20 cellular contexts compared by ENCODE assay signal in the genomic region with DNA sequence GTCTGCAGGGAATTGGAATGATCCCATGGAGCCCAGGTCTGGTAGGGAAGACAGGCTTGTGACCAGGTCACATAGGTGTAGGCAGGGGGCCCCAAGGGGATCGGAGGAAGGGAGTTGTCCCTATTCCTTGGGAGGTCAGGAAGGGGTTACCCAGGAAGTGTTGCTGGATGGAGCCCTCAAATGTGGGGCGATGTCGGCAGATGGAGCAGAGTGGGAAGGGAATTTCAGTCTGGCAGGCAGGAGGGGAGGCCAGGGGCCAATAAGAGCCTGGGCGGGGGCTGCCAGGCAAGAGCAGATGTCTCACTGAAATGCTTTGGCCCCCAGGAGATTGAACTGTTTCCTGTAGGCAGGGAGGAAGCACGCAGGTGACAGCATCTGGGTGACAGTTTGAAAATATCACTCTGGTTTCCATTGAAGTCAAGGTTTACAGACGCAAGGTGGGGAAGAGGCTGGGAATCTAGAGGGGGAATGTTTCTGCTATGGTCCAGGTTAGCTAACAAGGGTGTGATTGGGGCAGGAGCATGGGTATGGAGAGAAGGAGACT.
DNase-seq lines count a peak whose midpoint lies in the region; ATAC-seq lines count a peak whose summit lies in the region.
"Had no signal": no experiment of that assay in that cellular context is flagged by ENCODE, and none has a peak within 500 bp of the region (broad histone marks: within the 10 kb centered on the region; RNA-seq: fewer than 3 reads in every experiment).

No MANE protein-coding gene starts in this region.

- no peaks in the 10 kb centered on the region for H3K9me3 Mint-ChIP-seq in activated CD8-positive, alpha-beta memory T cell treated with anti-CD3 and anti-CD28 coated beads, Interleukin-2, amount 10 ng/mL, durations not matched to agents 7 days and 5 days (ENCODE audit: low read depth)
- H3K9me3 Mint-ChIP-seq: HFFc6 had no signal

- H3K27me3 Mint-ChIP-seq in activated CD8-positive, alpha-beta memory T cell treated with anti-CD3 and anti-CD28 coated beads, Interleukin-2, amount 10 ng/mL, durations not matched to agents 7 days and 5 days: peaks cover 64% of the 10 kb centered on the region

- H3K27ac Mint-ChIP-seq in activated CD8-positive, alpha-beta memory T cell treated with anti-CD3 and anti-CD28 coated beads, Interleukin-2, amount 10 ng/mL, durations not matched to agents 7 days and 5 days: no peak overlapping the region
- H3K27ac Mint-ChIP-seq: HFFc6 had no signal

- H3K4me1 Mint-ChIP-seq in activated CD8-positive, alpha-beta memory T cell treated with anti-CD3 and anti-CD28 coated beads, Interleukin-2, amount 10 ng/mL, durations not matched to agents 7 days and 5 days: peaks cover 18% of the 10 kb centered on the region

- no peak for ATAC-seq in activated CD8-positive, alpha-beta memory T cell treated with anti-CD3 and anti-CD28 coated beads, Interleukin-2, amount 10 ng/mL, durations not matched to agents 7 days and 5 days
- ATAC-seq: HepG2 had no signal

- peaks cover 1% of the 10 kb centered on the region for H3K36me3 Mint-ChIP-seq in activated CD8-positive, alpha-beta memory T cell treated with anti-CD3 and anti-CD28 coated beads, Interleukin-2, amount 10 ng/mL, durations not matched to agents 7 days and 5 days

- no peak overlapping the region for H3K4me3 Mint-ChIP-seq in activated CD8-positive, alpha-beta memory T cell treated with anti-CD3 and anti-CD28 coated beads, Interleukin-2, amount 10 ng/mL, durations not matched to agents 7 days and 5 days
- H3K4me3 Mint-ChIP-seq: HFFc6 had no signal

- peak; percentile 38 for DNase-seq in activated CD8-positive, alpha-beta memory T cell treated with anti-CD3 and anti-CD28 coated beads, Interleukin-2, amount 50 U/mL, for 48 hours
- no peak for DNase-seq in activated CD8-positive, alpha-beta memory T cell treated with anti-CD3 and anti-CD28 coated beads, Interleukin-2, amount 10 ng/mL, durations not matched to agents 7 days and 5 days
- DNase-seq in NCI-H2171 treated with DMSO at 0.1 percent for 48 hours (lab: John Stamatoyannopoulos, UW) (peak; percentile 89), islet precursor cell (peak; percentile 35), GOT3 (lab: John Stamatoyannopoulos, UW) (no peak), NOMO-1 treated with DMSO at 0.1 percent for 48 hours (lab: John Stamatoyannopoulos, UW; ENCODE audit: unreplicated experiment) (no peak), NCI-H748 (lab: John Stamatoyannopoulos, UW; ENCODE audit: unreplicated experiment) (no peak), middle frontal gyrus (ENCODE audit: extremely low spot score, low spot score) (no peak)
- DNase-seq: DND-41, H7, HFFc6, KG1, NCI-H1417, NCI-H2029, NCI-H446 treated with DMSO at 0.1 percent for 48 hours, NCI-H774, OCI-M1, SHP77, SK-N-SH had no signal

- CTCF ChIA-PET in activated CD8-positive, alpha-beta memory T cell treated with anti-CD3 and anti-CD28 coated beads, Interleukin-2, amount 10 ng/mL, durations not matched to agents 7 days and 5 days (lab: Charles Lee): interaction anchor here (1.7 kb wide), 1 partner anchor 240 kb away, joined by 5 read pairs; no protein-coding TSS in a partner anchor

Comparison
In these comparisons a context has a peak if more than half of its experiments do, and no peak if none do; other contexts are left out.
1. DNase-seq: peak in activated CD8-positive, alpha-beta memory T cell treated with anti-CD3 and anti-CD28 coated beads, Interleukin-2, amount 50 U/mL, for 48 hours (single experiment), NCI-H2171 treated with DMSO at 0.1 percent for 48 hours (single experiment) and islet precursor cell (single experiment); none in activated CD8-positive, alpha-beta memory T cell treated with anti-CD3 and anti-CD28 coated beads, Interleukin-2, amount 10 ng/mL, durations not matched to agents 7 days and 5 days (single experiment), GOT3 (single experiment), NOMO-1 treated with DMSO at 0.1 percent for 48 hours (single experiment), NCI-H748 (single experiment) and middle frontal gyrus (single experiment).